Comparison of ENCODE assay signal across 22 cellular contexts in the genomic region with DNA sequence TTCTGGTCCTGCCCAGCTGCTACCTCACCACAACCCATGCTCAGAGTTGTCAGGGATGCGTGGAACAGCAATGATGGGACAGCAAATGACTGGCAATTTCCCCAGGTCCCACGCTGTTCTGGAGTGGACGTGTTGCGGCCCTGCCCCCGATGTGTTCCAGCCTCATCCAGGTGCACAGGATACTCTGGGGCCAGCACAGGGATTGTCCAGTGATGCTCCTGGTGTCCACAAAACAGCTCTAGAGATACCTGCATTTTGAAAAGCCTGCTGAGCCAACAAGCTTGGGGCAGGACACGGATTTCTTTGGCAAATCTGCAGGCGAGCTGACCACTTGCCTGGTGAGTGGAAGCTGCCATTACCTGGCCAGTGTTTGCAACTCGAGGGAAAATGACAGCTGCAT.
"Had no signal": no experiment of that assay in that cellular context is flagged by ENCODE, and none has a peak within 500 bp of the region (broad histone marks: within the 10 kb centered on the region; RNA-seq: fewer than 3 reads in every experiment).

No MANE protein-coding gene starts in this region.

- H3K27ac ChIP-seq: brain microvascular endothelial cell, gastrocnemius medialis, neutrophil, upper lobe of right lung had no signal

- H3K27me3 ChIP-seq: brain microvascular endothelial cell, gastrocnemius medialis, neutrophil, upper lobe of right lung had no signal

- H3K4me3 Mint-ChIP-seq: effector memory CD8-positive, alpha-beta T cell; nephron; stimulated activated naive CD8-positive, alpha-beta T cell treated with anti-CD3 and anti-CD28 coated beads, Interleukin-15, Interleukin-2, amounts not matched to agents 100 ng/mL and 50 ng/mL, for 24 hours; T-helper 2 cell treated with Interferon-gamma antibody and Interleukin-4, amounts not matched to agents 5 μg/mL and 100 μg/mL, for 36 hours had no signal

- ATAC-seq: effector memory CD8-positive, alpha-beta T cell; upper lobe of right lung had no signal

- H3K9me3 Mint-ChIP-seq: effector memory CD8-positive, alpha-beta T cell; nephron; stimulated activated naive CD8-positive, alpha-beta T cell treated with anti-CD3 and anti-CD28 coated beads, Interleukin-15, Interleukin-2, amounts not matched to agents 100 ng/mL and 50 ng/mL, for 24 hours; T-helper 2 cell treated with Interferon-gamma antibody and Interleukin-4, amounts not matched to agents 5 μg/mL and 100 μg/mL, for 36 hours had no signal

- H3K4me3 ChIP-seq: gastrocnemius medialis, upper lobe of right lung had no signal

- H3K9me3 ChIP-seq: gastrocnemius medialis, neutrophil, upper lobe of right lung had no signal

- H3K36me3 ChIP-seq: brain microvascular endothelial cell, gastrocnemius medialis, upper lobe of right lung had no signal

- H3K27me3 Mint-ChIP-seq: effector memory CD8-positive, alpha-beta T cell; progenitor cell of endocrine pancreas; stimulated activated naive CD8-positive, alpha-beta T cell treated with anti-CD3 and anti-CD28 coated beads, Interleukin-15, Interleukin-2, amounts not matched to agents 100 ng/mL and 50 ng/mL, for 24 hours had no signal

- H3K4me1 ChIP-seq: upper lobe of right lung had no signal

- H3K27ac Mint-ChIP-seq: effector memory CD8-positive, alpha-beta T cell; progenitor cell of endocrine pancreas; T-helper 2 cell treated with Interferon-gamma antibody and Interleukin-4, amounts not matched to agents 5 μg/mL and 100 μg/mL, for 36 hours had no signal

- DNase-seq: activated CD4-positive, alpha-beta T cell treated with anti-CD3 and anti-CD28 coated beads for 48 hours; activated CD4-positive, alpha-beta T cell treated with anti-CD3 and anti-CD28 coated beads, Interleukin-2, amount 50 U/mL, for 48 hours; activated CD4-positive, CD25-positive, alpha-beta regulatory T cell; activated CD8-positive, alpha-beta memory T cell treated with anti-CD3 and anti-CD28 coated beads for 24 hours; activated gamma-delta T cell treated with Interleukin-2 at 50 U/mL for 16 hours; activated naive CD4-positive, alpha-beta T cell treated with anti-CD3 and anti-CD28 coated beads, Interleukin-2, amount 50 U/mL, for 16 hours; amniotic stem cell; cortex of kidney; effector memory CD8-positive, alpha-beta T cell; erythroblast; glutamatergic neuron; retina; stimulated activated CD4-positive, alpha-beta T cell treated with anti-CD3 and anti-CD28 coated beads, Interleukin-2, amount 100 ng/mL, for 48 hours; T-helper 1 cell; upper lobe of right lung had no signal
